Comparison of ENCODE assay signal across 23 cellular contexts in the genomic region with DNA sequence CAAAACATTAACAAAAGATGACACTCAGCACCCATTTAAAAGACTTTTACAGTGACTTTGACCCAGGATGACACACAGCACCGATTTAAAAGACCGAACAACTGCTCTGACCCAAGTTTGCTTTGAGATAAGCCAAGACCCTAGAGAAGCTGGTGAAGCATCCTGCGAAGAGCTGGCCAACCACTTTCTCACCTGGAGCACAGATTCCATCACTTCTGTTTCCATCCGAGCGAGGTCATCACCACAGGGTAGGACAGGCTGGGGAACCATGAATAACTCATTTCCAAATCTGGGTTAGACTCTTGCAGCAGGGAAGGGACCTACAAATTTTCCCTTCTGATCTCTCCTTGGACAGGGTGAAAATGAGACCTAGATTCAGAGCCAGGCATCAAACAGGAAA. TPM values are rescaled to one million over a fixed set of nuclear protein-coding genes. Genes with fewer than 3 reads are reported as not detected.
"Had no signal": no experiment of that assay in that cellular context is flagged by ENCODE, and none has a peak within 500 bp of the region (broad histone marks: within the 10 kb centered on the region; RNA-seq: fewer than 3 reads in every experiment).

No MANE protein-coding gene starts in this region.

- H3K4me1 ChIP-seq: spleen had no signal

- H3K4me3 ChIP-seq: adrenal gland, spleen, tibial artery had no signal

- DNase-seq: activated B cell treated with CpG ODN at 0.5 μM for 24 hours; activated CD4-positive, alpha-beta T cell treated with anti-CD3 and anti-CD28 coated beads for 36 hours; activated CD4-positive, alpha-beta T cell treated with anti-CD3 and anti-CD28 coated beads, Interleukin-2, amount 50 U/mL, for 4 hours; activated CD8-positive, alpha-beta memory T cell treated with anti-CD3 and anti-CD28 coated beads for 24 hours; activated CD8-positive, alpha-beta memory T cell treated with anti-CD3 and anti-CD28 coated beads, Interleukin-2, amount 50 U/mL, for 4 hours; activated T-cell treated with anti-CD3 and anti-CD28 coated beads, Interleukin-2, amount 50 U/mL, for 24 hours; cerebellar nuclear complex; cortex of kidney; endodermal cell; foreskin fibroblast; midbrain; nucleus accumbens; spleen; stimulated activated CD4-positive, alpha-beta T cell treated with anti-CD3 and anti-CD28 coated beads, Interleukin-4, amount 100 ng/mL, for 24 hours; stimulated activated naive CD4-positive, alpha-beta T cell treated with Interleukin-2 at 50 U/mL for 16 hours; substantia nigra; SW 1271; T-helper 17 cell; tibial artery had no signal

- H3K36me3 ChIP-seq: adrenal gland, spleen, tibial artery had no signal

- H3K27ac ChIP-seq: adrenal gland, epithelial cell of prostate, spleen, tibial artery had no signal

- H3K27me3 ChIP-seq: adrenal gland had no signal

- H3K9me3 ChIP-seq: adrenal gland, spleen, tibial artery had no signal

RNA-seq across cellular contexts. Expression of a gene that starts 12.9 kb away (rescaled TPM):
- total RNA-seq: activated B cell treated with CpG ODN at 0.5 μM for 24 hours, lung microvascular endothelial cell had no signal
- polyA plus RNA-seq: neural cell had no signal
